Comparison of ENCODE assay signal across 1 cellular context in genomic region chr2:145644820-145645302, GRCh38.
TF ChIP-seq lines count a peak whose summit lies in the region.

No MANE protein-coding gene starts in this region.

TF ChIP-seq in WTC11, 78 proteins besides CTCF, POLR2A, EP300 and RAD21 (continued from another document):
- TF ChIP-seq, protein P1, sequence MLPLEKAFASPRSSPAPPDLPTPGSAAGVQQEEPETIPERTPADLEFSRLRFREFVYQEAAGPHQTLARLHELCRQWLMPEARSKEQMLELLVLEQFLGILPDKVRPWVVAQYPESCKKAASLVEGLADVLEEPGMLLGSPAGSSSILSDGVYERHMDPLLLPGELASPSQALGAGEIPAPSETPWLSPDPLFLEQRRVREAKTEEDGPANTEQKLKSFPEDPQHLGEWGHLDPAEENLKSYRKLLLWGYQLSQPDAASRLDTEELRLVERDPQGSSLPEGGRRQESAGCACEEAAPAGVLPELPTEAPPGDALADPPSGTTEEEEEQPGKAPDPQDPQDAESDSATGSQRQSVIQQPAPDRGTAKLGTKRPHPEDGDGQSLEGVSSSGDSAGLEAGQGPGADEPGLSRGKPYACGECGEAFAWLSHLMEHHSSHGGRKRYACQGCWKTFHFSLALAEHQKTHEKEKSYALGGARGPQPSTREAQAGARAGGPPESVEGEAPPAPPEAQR (CRISPR knock-in tag; IDR thresholded peaks at IDR 0.05) = no peak
- TF ChIP-seq ZNF396 (CRISPR knock-in tag; IDR thresholded peaks at IDR 0.05; ENCODE audit: borderline replicate concordance) (no peak), MYBL2 (CRISPR knock-in tag; IDR thresholded peaks at IDR 0.05) (no peak), ETV6 (CRISPR knock-in tag; IDR thresholded peaks at IDR 0.05) (no peak), ZNF416 (CRISPR knock-in tag; IDR thresholded peaks at IDR 0.05) (no peak), ZNF138 (CRISPR knock-in tag; conservative IDR thresholded peaks at IDR 0.05) (no peak)
